8 cellular contexts compared by ENCODE assay signal in genomic region chr1:112395832-112396667, GRCh38.
DNase-seq lines count a peak whose midpoint lies in the region; ATAC-seq lines count a peak whose summit lies in the region.

A gene with protein sequence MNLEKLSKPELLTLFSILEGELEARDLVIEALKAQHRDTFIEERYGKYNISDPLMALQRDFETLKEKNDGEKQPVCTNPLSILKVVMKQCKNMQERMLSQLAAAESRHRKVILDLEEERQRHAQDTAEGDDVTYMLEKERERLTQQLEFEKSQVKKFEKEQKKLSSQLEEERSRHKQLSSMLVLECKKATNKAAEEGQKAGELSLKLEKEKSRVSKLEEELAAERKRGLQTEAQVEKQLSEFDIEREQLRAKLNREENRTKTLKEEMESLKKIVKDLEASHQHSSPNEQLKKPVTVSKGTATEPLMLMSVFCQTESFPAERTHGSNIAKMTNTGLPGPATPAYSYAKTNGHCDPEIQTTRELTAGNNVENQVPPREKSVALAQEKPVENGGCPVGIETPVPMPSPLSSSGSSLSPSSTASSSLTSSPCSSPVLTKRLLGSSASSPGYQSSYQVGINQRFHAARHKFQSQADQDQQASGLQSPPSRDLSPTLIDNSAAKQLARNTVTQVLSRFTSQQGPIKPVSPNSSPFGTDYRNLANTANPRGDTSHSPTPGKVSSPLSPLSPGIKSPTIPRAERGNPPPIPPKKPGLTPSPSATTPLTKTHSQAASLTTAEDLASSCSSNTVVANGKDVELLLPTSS (plus strand): TSS chr1:112396214. CDS start chr1:112416166, 19,952 bp downstream.

- ATAC-seq in GM19035 (IDR thresholded peaks at IDR 0.05; ENCODE audit: unreplicated experiment) (peak; percentile 84), HG03342 (IDR thresholded peaks at IDR 0.05; ENCODE audit: unreplicated experiment) (peak; percentile 79)

- peak within 1 kb of the TSS; percentile 81 for H3K27ac ChIP-seq in cingulate gyrus (ENCODE audit: low read depth, low read length)
- peak within 1 kb of the TSS; percentile 88 for H3K27ac ChIP-seq in layer of hippocampus (ENCODE audit: low read depth, low read length)

- no peaks in the 10 kb centered on the region for H3K27me3 ChIP-seq in layer of hippocampus (ENCODE audit: control insufficient read depth, insufficient read depth, low read length)

- DNase-seq in AG08396 (ENCODE audit: low spot score) (peak; percentile 96), NCI-H446 (lab: John Stamatoyannopoulos, UW) (peak; percentile 96 to 99)
- DNase-seq in activated CD4-positive, alpha-beta T cell treated with anti-CD3 and anti-CD28 coated beads for 4 hours = peak; percentile 74 to 77
- DNase-seq in stimulated activated CD4-positive, alpha-beta T cell treated with anti-CD3 and anti-CD28 coated beads, Interleukin-1b, Interleukin-23, amount 100 ng/mL, for 24 hours (ENCODE audit: low read depth in 4 of 4, low spot score in 1 of 4) = peak; percentile 59 to 74 (median 68)

Comparison
In these comparisons a context has a peak if more than half of its experiments do, and no peak if none do; other contexts are left out.
1. Peak in every context shown above with its lines: DNase-seq, ATAC-seq and H3K27ac ChIP-seq.